39 cellular contexts compared by ENCODE assay signal in the genomic region with DNA sequence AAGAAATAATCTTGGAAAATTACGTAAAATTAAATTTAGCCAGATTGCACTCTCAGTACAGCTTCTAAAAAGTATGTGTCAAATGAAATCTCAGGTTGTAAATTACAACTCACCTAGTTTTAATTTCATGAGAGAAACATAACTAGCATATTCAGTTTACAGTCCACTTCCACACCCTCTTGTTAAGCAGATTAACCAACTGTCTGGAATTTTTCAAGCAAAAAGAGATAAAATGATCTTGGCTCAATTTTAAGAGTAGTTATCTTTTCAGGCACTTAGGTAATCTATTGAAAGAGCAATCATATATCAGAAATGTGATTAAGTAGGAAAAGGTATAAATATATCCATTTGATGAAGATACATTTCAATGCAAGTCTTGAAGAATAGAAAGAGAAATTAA.
"Had no signal": no experiment of that assay in that cellular context is flagged by ENCODE, and none has a peak within 500 bp of the region (broad histone marks: within the 10 kb centered on the region; RNA-seq: fewer than 3 reads in every experiment).

No MANE protein-coding gene starts in this region.

- H3K36me3 Mint-ChIP-seq: activated naive CD4-positive, alpha-beta T cell treated with anti-CD3 and anti-CD28 coated beads, Interleukin-2, amount 10 ng/mL, durations not matched to agents 7 days and 5 days; activated naive CD4-positive, alpha-beta T cell treated with anti-CD3 and anti-CD28 coated beads, Interleukin-2, amount 50 U/mL, for 24 hours; activated naive CD4-positive, alpha-beta T cell treated with anti-CD3 and anti-CD28 coated beads, Interleukin-2, amount 50 U/mL, for 72 hours; activated naive CD8-positive, alpha-beta T cell; activated naive CD8-positive, alpha-beta T cell treated with anti-CD3 and anti-CD28 coated beads for 36 hours; activated naive CD8-positive, alpha-beta T cell treated with anti-CD3 and anti-CD28 coated beads, Interleukin-2, amount 10 ng/mL, durations not matched to agents 7 days and 5 days; brain had no signal

- H3K4me1 ChIP-seq: body of pancreas, breast epithelium had no signal

- H3K9me3 ChIP-seq: adrenal gland, ascending aorta, body of pancreas, breast epithelium had no signal

- H3K4me3 Mint-ChIP-seq: activated naive CD4-positive, alpha-beta T cell treated with anti-CD3 and anti-CD28 coated beads for 36 hours; activated naive CD4-positive, alpha-beta T cell treated with anti-CD3 and anti-CD28 coated beads, Interleukin-2, amount 10 ng/mL, durations not matched to agents 7 days and 5 days; activated naive CD4-positive, alpha-beta T cell treated with anti-CD3 and anti-CD28 coated beads, Interleukin-2, amount 50 U/mL, for 24 hours; activated naive CD8-positive, alpha-beta T cell; activated naive CD8-positive, alpha-beta T cell treated with anti-CD3 and anti-CD28 coated beads for 36 hours; activated naive CD8-positive, alpha-beta T cell treated with anti-CD3 and anti-CD28 coated beads, Interleukin-2, amount 10 ng/mL, durations not matched to agents 7 days and 5 days; activated naive CD8-positive, alpha-beta T cell treated with anti-CD3 and anti-CD28 coated beads, Interleukin-2, amount 50 U/mL, for 24 hours; activated T-cell treated with anti-CD3 and anti-CD28 coated beads, Interleukin-2, amount 50 U/mL, for 24 hours; activated T-cell treated with anti-CD3 and anti-CD28 coated beads, Interleukin-2, amount 50 U/mL, for 4 hours; activated T-cell treated with anti-CD3 and anti-CD28 coated beads, Interleukin-2, amount 50 U/mL, for 72 hours; activated T-helper 1 cell treated with anti-CD3 and anti-CD28 coated beads, Interleukin-12 subunit alpha, Interleukin-12 subunit beta, Interleukin-2, Interleukin-4 antibody, amounts not matched to agents 30 ng/mL and 10 ng/mL and 1 ng/mL, durations not matched to agents 14 hours and 24 hours and 36 hours; activated T-helper 17 cell treated with anti-CD3 and anti-CD28 coated beads, Interleukin-2, amount 50 U/mL, for 72 hours; brain; central memory CD8-positive, alpha-beta T cell had no signal

- ATAC-seq: activated naive CD8-positive, alpha-beta T cell treated with anti-CD3 and anti-CD28 coated beads, Interleukin-2, amount 50 U/mL, for 24 hours; activated T-cell treated with anti-CD3 and anti-CD28 coated beads, Interleukin-2, amount 50 U/mL, for 4 hours; activated T-cell treated with anti-CD3 and anti-CD28 coated beads, Interleukin-2, amount 50 U/mL, for 72 hours; activated T-helper 17 cell treated with anti-CD3 and anti-CD28 coated beads, Interleukin-2, amount 50 U/mL, for 72 hours; body of pancreas had no signal

- H3K27me3 ChIP-seq: adrenal gland, ascending aorta, body of pancreas, brain microvascular endothelial cell, breast epithelium, cardiac muscle cell had no signal

- H3K36me3 ChIP-seq: adrenal gland, ascending aorta, brain microvascular endothelial cell, breast epithelium, cardiac muscle cell had no signal

- H3K9me3 Mint-ChIP-seq: brain had no signal

- H3K27ac ChIP-seq: adrenal gland, ascending aorta, body of pancreas, brain microvascular endothelial cell, breast epithelium, cardiac muscle cell had no signal

- H3K27me3 Mint-ChIP-seq: activated naive CD4-positive, alpha-beta T cell treated with anti-CD3 and anti-CD28 coated beads, Interleukin-2, amount 10 ng/mL, durations not matched to agents 7 days and 5 days; activated naive CD4-positive, alpha-beta T cell treated with anti-CD3 and anti-CD28 coated beads, Interleukin-2, amount 50 U/mL, for 24 hours; activated naive CD8-positive, alpha-beta T cell; activated naive CD8-positive, alpha-beta T cell treated with anti-CD3 and anti-CD28 coated beads for 36 hours; activated naive CD8-positive, alpha-beta T cell treated with anti-CD3 and anti-CD28 coated beads, Interleukin-2, amount 10 ng/mL, durations not matched to agents 7 days and 5 days; activated naive CD8-positive, alpha-beta T cell treated with anti-CD3 and anti-CD28 coated beads, Interleukin-2, amount 50 U/mL, for 24 hours; activated T-cell treated with anti-CD3 and anti-CD28 coated beads, Interleukin-2, amount 50 U/mL, for 24 hours; activated T-helper 17 cell treated with anti-CD3 and anti-CD28 coated beads, Interleukin-2, amount 50 U/mL, for 72 hours; brain; central memory CD8-positive, alpha-beta T cell had no signal

- FAIRE-seq: astrocyte, bronchial epithelial cell had no signal

- H3K4me1 Mint-ChIP-seq: activated naive CD4-positive, alpha-beta T cell treated with anti-CD3 and anti-CD28 coated beads, Interleukin-2, amount 10 ng/mL, durations not matched to agents 7 days and 5 days; activated naive CD4-positive, alpha-beta T cell treated with anti-CD3 and anti-CD28 coated beads, Interleukin-2, amount 50 U/mL, for 24 hours; activated naive CD8-positive, alpha-beta T cell treated with anti-CD3 and anti-CD28 coated beads for 36 hours; activated naive CD8-positive, alpha-beta T cell treated with anti-CD3 and anti-CD28 coated beads, Interleukin-2, amount 10 ng/mL, durations not matched to agents 7 days and 5 days; activated naive CD8-positive, alpha-beta T cell treated with anti-CD3 and anti-CD28 coated beads, Interleukin-2, amount 50 U/mL, for 24 hours; activated T-helper 17 cell treated with anti-CD3 and anti-CD28 coated beads, Interleukin-2, amount 50 U/mL, for 72 hours; central memory CD8-positive, alpha-beta T cell had no signal

- DNase-seq: activated effector memory CD4-positive, alpha-beta T cell treated with anti-CD3 and anti-CD28 coated beads, Interleukin-2, amount 50 U/mL, for 16 hours; activated effector memory CD4-positive, alpha-beta T cell treated with Interleukin-2 at 50 U/mL for 16 hours; activated gamma-delta T cell; activated gamma-delta T cell treated with Interleukin-2 at 50 U/mL for 16 hours; activated naive CD4-positive, alpha-beta T cell; activated naive CD4-positive, alpha-beta T cell treated with anti-CD3 and anti-CD28 coated beads for 36 hours; activated naive CD4-positive, alpha-beta T cell treated with anti-CD3 and anti-CD28 coated beads, Interleukin-2, amount 10 ng/mL, durations not matched to agents 7 days and 5 days; activated naive CD4-positive, alpha-beta T cell treated with anti-CD3 and anti-CD28 coated beads, Interleukin-2, amount 50 U/mL, for 16 hours; activated naive CD4-positive, alpha-beta T cell treated with Interleukin-2 at 50 U/mL for 16 hours; activated naive CD8-positive, alpha-beta T cell treated with anti-CD3 and anti-CD28 coated beads for 36 hours; activated naive CD8-positive, alpha-beta T cell treated with anti-CD3 and anti-CD28 coated beads, Interleukin-2, amount 10 ng/mL, durations not matched to agents 7 days and 5 days; activated naive CD8-positive, alpha-beta T cell treated with anti-CD3 and anti-CD28 coated beads, Interleukin-2, amount 50 U/mL, for 24 hours; activated T-cell treated with anti-CD3 and anti-CD28 coated beads, Interleukin-2, amount 50 U/mL, for 24 hours; activated T-cell treated with anti-CD3 and anti-CD28 coated beads, Interleukin-2, amount 50 U/mL, for 4 hours; activated T-cell treated with anti-CD3 and anti-CD28 coated beads, Interleukin-2, amount 50 U/mL, for 48 hours; activated T-cell treated with anti-CD3 and anti-CD28 coated beads, Interleukin-2, amount 50 U/mL, for 72 hours; adrenal gland; amniotic stem cell; amygdala; anterior cingulate cortex; aorta; body of pancreas; brain microvascular endothelial cell; caudate nucleus; central memory CD4-positive, alpha-beta T cell; cerebellar nuclear complex had no signal

- H3K27ac Mint-ChIP-seq: activated naive CD4-positive, alpha-beta T cell treated with anti-CD3 and anti-CD28 coated beads for 36 hours; activated naive CD4-positive, alpha-beta T cell treated with anti-CD3 and anti-CD28 coated beads, Interleukin-2, amount 10 ng/mL, durations not matched to agents 7 days and 5 days; activated naive CD4-positive, alpha-beta T cell treated with anti-CD3 and anti-CD28 coated beads, Interleukin-2, amount 50 U/mL, for 24 hours; activated naive CD4-positive, alpha-beta T cell treated with anti-CD3 and anti-CD28 coated beads, Interleukin-2, amount 50 U/mL, for 72 hours; activated naive CD8-positive, alpha-beta T cell; activated naive CD8-positive, alpha-beta T cell treated with anti-CD3 and anti-CD28 coated beads for 36 hours; activated naive CD8-positive, alpha-beta T cell treated with anti-CD3 and anti-CD28 coated beads, Interleukin-2, amount 10 ng/mL, durations not matched to agents 7 days and 5 days; activated naive CD8-positive, alpha-beta T cell treated with anti-CD3 and anti-CD28 coated beads, Interleukin-2, amount 50 U/mL, for 24 hours; activated T-cell treated with anti-CD3 and anti-CD28 coated beads, Interleukin-2, amount 50 U/mL, for 24 hours; activated T-cell treated with anti-CD3 and anti-CD28 coated beads, Interleukin-2, amount 50 U/mL, for 72 hours; activated T-helper 1 cell treated with anti-CD3 and anti-CD28 coated beads, Interleukin-12 subunit alpha, Interleukin-12 subunit beta, Interleukin-2, Interleukin-4 antibody, amounts not matched to agents 30 ng/mL and 10 ng/mL and 1 ng/mL, durations not matched to agents 14 hours and 24 hours and 36 hours; activated T-helper 17 cell treated with anti-CD3 and anti-CD28 coated beads, Interleukin-2, amount 50 U/mL, for 72 hours; activated T-helper 2 cell treated with anti-CD3 and anti-CD28 coated beads, Interferon-gamma antibody, Interleukin-2, Interleukin-4, amounts not matched to agents 10 μg/mL and 5 μg/mL and 100 μg/mL, durations not matched to agents 14 hours and 24 hours and 36 hours; brain had no signal

- H3K4me3 ChIP-seq: adrenal gland, ascending aorta, body of pancreas, breast epithelium, cardiac muscle cell had no signal
